12 cellular contexts compared by ENCODE assay signal in the genomic region with DNA sequence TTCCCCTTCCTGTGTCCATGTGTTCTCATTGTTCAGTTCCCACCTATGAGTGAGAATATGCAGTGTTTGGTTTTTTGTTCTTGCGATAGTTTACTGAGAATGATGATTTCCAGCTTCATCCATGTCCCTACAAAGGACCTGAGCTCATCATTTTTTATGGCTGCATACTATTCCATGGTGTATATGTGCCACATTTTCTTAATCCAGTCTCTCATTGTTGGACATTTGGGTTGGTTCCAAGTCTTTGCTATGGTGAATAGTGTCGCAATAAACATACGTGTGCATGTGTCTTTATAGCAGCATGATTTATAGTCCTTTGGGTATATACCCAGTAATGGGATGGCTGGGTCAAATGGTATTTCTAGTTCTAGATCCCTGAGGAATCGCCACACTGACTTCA. TPM values are rescaled to one million over a fixed set of nuclear protein-coding genes. Genes with fewer than 3 reads are reported as not detected.
"Had no signal": no experiment of that assay in that cellular context is flagged by ENCODE, and none has a peak within 500 bp of the region (broad histone marks: within the 10 kb centered on the region; RNA-seq: fewer than 3 reads in every experiment).

No MANE protein-coding gene starts in this region.

RNA-seq across cellular contexts. Expression of a gene that starts 12.5 kb away (rescaled TPM):
- total RNA-seq: naive thymus-derived CD8-positive, alpha-beta T cell; omental fat pad; osteoblast; osteocyte; posterior vena cava; pulmonary artery endothelial cell; right atrium auricular region; right lobe of liver; sigmoid colon; smooth muscle cell; spleen had no signal
- polyA plus RNA-seq: naive thymus-derived CD8-positive, alpha-beta T cell; psoas muscle had no signal
